ENCODE assay signal across 16 cellular contexts in the genomic region with DNA sequence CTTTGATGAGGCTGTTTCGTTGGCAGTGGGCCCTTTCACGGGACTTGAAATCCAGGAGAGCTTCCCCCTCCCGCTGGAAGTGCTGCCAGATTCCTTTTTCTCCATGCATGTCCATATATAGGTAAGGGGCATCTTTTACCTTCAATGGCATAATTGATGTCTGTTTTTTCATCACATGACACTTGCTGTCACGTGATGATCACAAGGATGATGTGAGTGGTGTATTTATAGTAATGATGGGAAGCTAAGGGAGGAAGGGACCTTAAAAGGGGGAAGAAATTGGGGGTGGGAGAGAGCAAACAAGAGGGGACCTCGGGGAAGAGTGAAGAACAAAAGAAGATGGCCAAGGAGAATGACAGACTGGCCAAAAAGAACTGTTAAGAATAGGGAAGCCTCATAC. TPM values are rescaled to one million over a fixed set of nuclear protein-coding genes. Genes with fewer than 3 reads are reported as not detected.
DNase-seq lines count a peak whose midpoint lies in the region; ATAC-seq, FAIRE-seq and TF ChIP-seq lines count a peak whose summit lies in the region.
"Had no signal": no experiment of that assay in that cellular context is flagged by ENCODE, and none has a peak within 500 bp of the region (broad histone marks: within the 10 kb centered on the region; RNA-seq: fewer than 3 reads in every experiment).

No MANE protein-coding gene starts in this region.

- H3K4me2 ChIP-seq in A549: no peak overlapping the region
- H3K4me2 ChIP-seq in GM23338: no peak overlapping the region
- no peak overlapping the region for H3K4me2 ChIP-seq in neuronal stem cell (ENCODE audit: insufficient read depth, low read length, poor library complexity, severe bottlenecking)

- TF ChIP-seq POLR2A in A549 (IDR thresholded peaks at IDR 0.05; ENCODE audit: low read length): no peak

- H3K36me3 ChIP-seq in GM23338 (ENCODE audit: insufficient read depth) (no peaks in the 10 kb centered on the region), neuronal stem cell (replicated peaks in 1 of 2; ENCODE audit: control insufficient read depth in 2 of 2, insufficient read depth in 2 of 2, low read length in 2 of 2) (no peaks in the 10 kb centered on the region)
- H3K36me3 ChIP-seq: BE2C, HAP-1 had no signal

- H3K79me2 ChIP-seq in GM23338 (replicated peaks; ENCODE audit: insufficient read depth): no peaks in the 10 kb centered on the region

- no peaks in the 10 kb centered on the region for H3F3A ChIP-seq in GM23338 (replicated peaks; ENCODE audit: low read depth)

- H3K36me3 Mint-ChIP-seq in GM23338 (ENCODE audit: low read depth): no peaks in the 10 kb centered on the region
- H3K36me3 Mint-ChIP-seq: CD4-positive, CD25-positive, alpha-beta regulatory T cell had no signal

- H3K27me3 ChIP-seq in GM23338 (ENCODE audit: insufficient read depth): no peaks in the 10 kb centered on the region
- no peaks in the 10 kb centered on the region for H3K27me3 ChIP-seq in neuronal stem cell (ENCODE audit: control insufficient read depth in 3 of 3, insufficient read depth in 3 of 3, low read depth in 1 of 3, low read length in 3 of 3)
- H3K27me3 ChIP-seq: BE2C had no signal

- H3K14ac ChIP-seq in neuronal stem cell (ENCODE audit: low read length): no peak overlapping the region

- H2AFZ ChIP-seq in GM23338: peak overlapping the region; percentile 84; the same call in 1 of the 2 replicates
- peak overlapping the region; percentile 12 for H2AFZ ChIP-seq in neuronal stem cell (ENCODE audit: low read length)

- H2BK12ac ChIP-seq in neuronal stem cell (ENCODE audit: low read length): no peak overlapping the region

- H2AK5ac ChIP-seq in neuronal stem cell (ENCODE audit: low read depth, low read length): no peak overlapping the region

- no peak overlapping the region for H3K4me3 Mint-ChIP-seq in GM23338
- H3K4me3 Mint-ChIP-seq: CD4-positive, CD25-positive, alpha-beta regulatory T cell had no signal

- TF ChIP-seq CTCF in A549 (IDR thresholded peaks at IDR 0.05) (no peak), GM23338 (conservative IDR thresholded peaks at IDR 0.05; ENCODE audit: low read depth in 2 of 2) (no peak)

- H3K4me3 ChIP-seq in A549 (no peak overlapping the region), GM23338 (no peak overlapping the region), neuronal stem cell (ENCODE audit: low read length in 2 of 2) (no peak overlapping the region)
- H3K4me3 ChIP-seq: HAP-1 had no signal

- H3K79me1 ChIP-seq in neuronal stem cell (ENCODE audit: low read depth, low read length): no peaks in the 10 kb centered on the region

- H2BK120ac ChIP-seq in neuronal stem cell (ENCODE audit: low read depth, low read length): no peak overlapping the region

- H4K91ac ChIP-seq in neuronal stem cell (ENCODE audit: low read depth, low read length, poor library complexity): no peak overlapping the region

- no peak for FAIRE-seq in A549 (lab: Jason Lieb, UNC)

- no peak overlapping the region for H3K9ac ChIP-seq in neuronal stem cell (ENCODE audit: low read depth, low read length, poor library complexity)

- POLR2A ChIA-PET in A549 (lab: Yijun Ruan, JAX): no interaction called here

- H3K9me3 Mint-ChIP-seq in GM23338: no peaks in the 10 kb centered on the region

- no peak overlapping the region for H2BK15ac ChIP-seq in neuronal stem cell (ENCODE audit: low read length)

- no peak overlapping the region for H3K18ac ChIP-seq in neuronal stem cell (ENCODE audit: low read length)

- H4K8ac ChIP-seq in neuronal stem cell (ENCODE audit: low read depth, low read length): no peak overlapping the region

- no peak overlapping the region for H3K4ac ChIP-seq in neuronal stem cell (ENCODE audit: low read length)

- CTCF ChIA-PET in A549 (lab: Yijun Ruan, JAX): interaction anchor here (1.0 to 1.1 kb wide), 2 partner anchors 99 to 143 kb away, joined by 3 to 4 read pairs; no protein-coding TSS in a partner anchor

- H3K27ac Mint-ChIP-seq in GM23338: no peak overlapping the region
- H3K27ac Mint-ChIP-seq: CD4-positive, CD25-positive, alpha-beta regulatory T cell had no signal

- no peaks in the 10 kb centered on the region for H4K20me1 ChIP-seq in GM23338 (replicated peaks; ENCODE audit: insufficient read depth)

- H3K9me2 ChIP-seq in GM23338 (ENCODE audit: insufficient read depth): no peaks in the 10 kb centered on the region

- H3K27ac ChIP-seq in A549: no peak overlapping the region
- no peak overlapping the region for H3K27ac ChIP-seq in GM23338 (ENCODE audit: low read depth)
- no peak overlapping the region for H3K27ac ChIP-seq in neuronal stem cell (replicated peaks; ENCODE audit: low read length)

- no peaks in the 10 kb centered on the region; the same call in 2 of the 3 replicates for H3K4me1 Mint-ChIP-seq in GM23338
- H3K4me1 Mint-ChIP-seq: CD4-positive, CD25-positive, alpha-beta regulatory T cell had no signal

- WGBS in A549 (ENCODE audit: missing lambda C conversion rate): 38% methylated on average over 5 of the region's 5 CpGs
- WGBS in neuronal stem cell (ENCODE audit: extremely low coverage in 2 of 2, insufficient read length in 2 of 2, insufficient replicate concordance in 1 of 2), 2 donors: no CpG with 5 or more reads among the region's 5 CpGs

- H2BK5ac ChIP-seq in neuronal stem cell (ENCODE audit: low read length): no peak overlapping the region

- H3K4me1 ChIP-seq in A549: peaks cover 6% of the 10 kb centered on the region; the same call in 1 of the 3 replicates
- H3K4me1 ChIP-seq in GM23338 (ENCODE audit: insufficient read depth): 0 out of 2 replicates have a peak, but pooled peaks cover 6% of the 10 kb centered on the region
- no peaks in the 10 kb centered on the region for H3K4me1 ChIP-seq in neuronal stem cell (ENCODE audit: control insufficient read depth in 2 of 2, insufficient read depth in 1 of 2, low read depth in 1 of 2, low read length in 2 of 2)
- H3K4me1 ChIP-seq: BE2C, HAP-1 had no signal

- H3K9me3 ChIP-seq in A549: no peaks in the 10 kb centered on the region
- H3K9me3 ChIP-seq in neuronal stem cell (replicated peaks in 1 of 2; ENCODE audit: control insufficient read depth in 2 of 2, insufficient read depth in 1 of 2, low read depth in 1 of 2, low read length in 2 of 2): no peaks in the 10 kb centered on the region
- H3K9me3 ChIP-seq: BE2C, HAP-1 had no signal

- no peak for TF ChIP-seq EP300 in A549 (IDR thresholded peaks at IDR 0.05)

- H3K27me3 Mint-ChIP-seq in GM23338 (ENCODE audit: insufficient read depth, low read depth, poor library complexity): peaks cover 4% of the 10 kb centered on the region

- no peak for TF ChIP-seq RAD21 in A549 (conservative IDR thresholded peaks at IDR 0.05 in 1 of 2, IDR thresholded peaks at IDR 0.05 in 1 of 2)

- no peak overlapping the region for H3K23ac ChIP-seq in neuronal stem cell (ENCODE audit: low read depth, low read length, poor library complexity)

- ATAC-seq in A549: no peak
- ATAC-seq in GM23338: no peak
- ATAC-seq in GM21447 (IDR thresholded peaks at IDR 0.05; ENCODE audit: unreplicated experiment): no peak

- DNase-seq in A549 (ENCODE audit: low read depth in 1 of 2, low spot score in 1 of 2): no peak
- no peak for DNase-seq in GM23338 (ENCODE audit: low spot score)
- DNase-seq in SK-N-DZ (ENCODE audit: low spot score): peak; percentile 16
- DNase-seq in neuronal stem cell (ENCODE audit: low spot score): no peak
- no peak for DNase-seq in activated gamma-delta T cell treated with Interleukin-2 at 50 U/mL for 16 hours
- DNase-seq in SW 1271 (lab: John Stamatoyannopoulos, UW): no peak
- DNase-seq: ACHN; BE2C; C1 segment of cervical spinal cord; CD4-positive, CD25-positive, alpha-beta regulatory T cell; DMS153; DMS79; GF-D8 had no signal

TF ChIP-seq in A549, 52 proteins besides CTCF, POLR2A, EP300 and RAD21 (continues in another document):
- TF ChIP-seq FOSL2 (IDR thresholded peaks at IDR 0.05) (no peak), FOSL2 (CRISPR knock-in tag; IDR thresholded peaks at IDR 0.05) (no peak)

TF ChIP-seq in GM23338, 12 proteins besides CTCF, POLR2A, EP300 and RAD21 (continues in another document):
- TF ChIP-seq ZNF114 (CRISPR knock-in tag; IDR thresholded peaks at IDR 0.05): no peak

RNA-seq across cellular contexts. Expression of a gene that starts 11.3 kb away (rescaled TPM):
- 0.63 and 0.71 TPM in 2 replicates for polyA plus RNA-seq in A549 (2011; rRNA removed)
- polyA plus RNA-seq in A549 (2012; cell fraction: cytosol; rRNA removed): 0.32 and 0.40 TPM in 2 replicates
- 0.52 and 0.58 TPM in 2 replicates for polyA plus RNA-seq in A549 (2012; cell fraction: nucleus; rRNA removed)
- polyA plus RNA-seq in A549 (2017; fragmentation: RNase III; extraction: RNeasy Plus Mini Kit Qiagen cat#74134 plus additional on column Dnase treatment): 1.7 to 2.0 TPM (median 2.0 TPM) in 3 replicates
- polyA minus RNA-seq in A549 (2011; rRNA and poly(A)+ RNA removed): 0.41 and 0.54 TPM in 2 replicates
- 3.6 and 4.3 TPM in 2 replicates for total RNA-seq in GM23338 (2014; rRNA removed; shearing (Covaris generic))
- 1.1 and 1.4 TPM in 2 replicates for polyA plus RNA-seq in GM23338 (2016; fragmentation: Nextera tagmentation; extraction: Ambion mirVana)
- polyA plus RNA-seq in SK-N-DZ (2014; cell fraction: cytosol; rRNA removed): 9.2 and 10.2 TPM in 2 replicates
- 2.0 and 3.4 TPM in 2 replicates for polyA plus RNA-seq in SK-N-DZ (2014; cell fraction: nucleus; rRNA removed)
- polyA plus RNA-seq in neuronal stem cell (2013, experiment 1 of 2): 1.5 TPM
- 1.6 TPM for polyA plus RNA-seq in neuronal stem cell (2013, experiment 2 of 2)
- total RNA-seq: CD4-positive, CD25-positive, alpha-beta regulatory T cell; H4 had no signal

RNA-seq across cellular contexts. Expression of a gene that starts 47.3 kb away (rescaled TPM):
- polyA plus RNA-seq in A549 (2011; rRNA removed): 15.7 and 18.5 TPM in 2 replicates
- polyA plus RNA-seq in A549 (2012; cell fraction: cytosol; rRNA removed): 8.5 and 10.3 TPM in 2 replicates
- 23.1 and 30.0 TPM in 2 replicates for polyA plus RNA-seq in A549 (2012; cell fraction: nucleus; rRNA removed)
- polyA plus RNA-seq in A549 (2017; fragmentation: RNase III; extraction: RNeasy Plus Mini Kit Qiagen cat#74134 plus additional on column Dnase treatment): 6.9 to 7.5 TPM (median 7.5 TPM) in 3 replicates
- polyA minus RNA-seq in A549 (2011; rRNA and poly(A)+ RNA removed): 21.0 and 23.8 TPM in 2 replicates
- 4.4 and 5.7 TPM in 2 replicates for total RNA-seq in GM23338 (2014; rRNA removed; shearing (Covaris generic))
- 2.1 and 2.8 TPM in 2 replicates for polyA plus RNA-seq in GM23338 (2016; fragmentation: Nextera tagmentation; extraction: Ambion mirVana)
- 11.6 and 12.9 TPM in 2 replicates for polyA plus RNA-seq in SK-N-DZ (2014; cell fraction: cytosol; rRNA removed)
- polyA plus RNA-seq in SK-N-DZ (2014; cell fraction: nucleus; rRNA removed): 44.3 and 53.8 TPM in 2 replicates
- 8.4 TPM for polyA plus RNA-seq in neuronal stem cell (2013, experiment 1 of 2)
- polyA plus RNA-seq in neuronal stem cell (2013, experiment 2 of 2): 8.7 TPM
- total RNA-seq: CD4-positive, CD25-positive, alpha-beta regulatory T cell had no signal
